In genomic region chr12:12449533-12450025, GRCh38 we compare ENCODE assay signal across 12 cellular contexts.
DNase-seq lines count a peak whose midpoint lies in the region; ATAC-seq and TF ChIP-seq lines count a peak whose summit lies in the region.
"Had no signal": no experiment of that assay in that cellular context is flagged by ENCODE, and none has a peak within 500 bp of the region (broad histone marks: within the 10 kb centered on the region; RNA-seq: fewer than 3 reads in every experiment).

No MANE protein-coding gene starts in this region.

- 40 to 42% methylated on average over 13 of the region's 13 CpGs for WGBS in body of pancreas, 2 donors

- H3K36me3 ChIP-seq in Caco-2 (ENCODE audit: control insufficient read depth, insufficient read depth, low read length) (no peaks in the 10 kb centered on the region), body of pancreas (replicated peaks in 1 of 2; ENCODE audit: insufficient read depth in 1 of 2, low read depth in 2 of 2) (no peaks in the 10 kb centered on the region), mucosa of descending colon (ENCODE audit: low read depth) (no peaks in the 10 kb centered on the region), BE2C (no peaks in the 10 kb centered on the region)

- ATAC-seq in body of pancreas: peak; percentile 96
- ATAC-seq in mucosa of descending colon: peak; percentile 6
- ATAC-seq in HG02642 (IDR thresholded peaks at IDR 0.05; ENCODE audit: poor library complexity, unreplicated experiment): no peak
- no peak for ATAC-seq in GM21528 (IDR thresholded peaks at IDR 0.05; ENCODE audit: low FRiP score, unreplicated experiment)
- ATAC-seq in GM18505 (IDR thresholded peaks at IDR 0.05; ENCODE audit: unreplicated experiment): no peak

- no peaks in the 10 kb centered on the region for H3K9me3 ChIP-seq in Caco-2
- H3K9me3 ChIP-seq in body of pancreas: no peaks in the 10 kb centered on the region
- no peaks in the 10 kb centered on the region for H3K9me3 ChIP-seq in mucosa of descending colon
- H3K9me3 ChIP-seq in BE2C: no peaks in the 10 kb centered on the region

- no peaks in the 10 kb centered on the region for H3K27me3 Mint-ChIP-seq in Caco-2 (ENCODE audit: insufficient read depth, unreplicated experiment)
- H3K27me3 Mint-ChIP-seq: activated T-cell treated with anti-CD3 and anti-CD28 coated beads, Interleukin-2, amount 50 U/mL, for 24 hours; CD8-positive, alpha-beta memory T cell; central memory CD8-positive, alpha-beta T cell had no signal

- CTCF ChIA-PET in Caco-2 (lab: Charles Lee): no interaction called here

- no peak for TF ChIP-seq CTCF in Caco-2 (IDR thresholded peaks at IDR 0.05; ENCODE audit: insufficient read depth in 1 of 2, low read depth in 1 of 2, low read length in 1 of 2, severe bottlenecking in 1 of 2, unreplicated experiment in 1 of 2)
- no peak for TF ChIP-seq CTCF in body of pancreas (IDR thresholded peaks at IDR 0.05)
- TF ChIP-seq CTCF in mucosa of descending colon (IDR thresholded peaks at IDR 0.05): no peak
- TF ChIP-seq CTCF in BE2C (IDR thresholded peaks at IDR 0.05; ENCODE audit: low read depth, low read length): no peak

- H3K9me3 Mint-ChIP-seq in Caco-2 (ENCODE audit: unreplicated experiment): no peaks in the 10 kb centered on the region
- H3K9me3 Mint-ChIP-seq: activated T-cell treated with anti-CD3 and anti-CD28 coated beads, Interleukin-2, amount 50 U/mL, for 24 hours; CD8-positive, alpha-beta memory T cell; central memory CD8-positive, alpha-beta T cell had no signal

- peak overlapping the region; percentile 34 for H3K27ac Mint-ChIP-seq in Caco-2 (ENCODE audit: unreplicated experiment)
- H3K27ac Mint-ChIP-seq: activated T-cell treated with anti-CD3 and anti-CD28 coated beads, Interleukin-2, amount 50 U/mL, for 24 hours had no signal

- H3K27me3 ChIP-seq in Caco-2 (replicated peaks; ENCODE audit: control insufficient read depth, insufficient read depth, low read length) (no peaks in the 10 kb centered on the region), body of pancreas (no peaks in the 10 kb centered on the region), BE2C (no peaks in the 10 kb centered on the region)

- BruUV-seq in Caco-2 (replicated peaks; lab: Mats Ljungman, UMichigan): no TSS peak

- no peak overlapping the region for H3K4me3 Mint-ChIP-seq in Caco-2 (ENCODE audit: unreplicated experiment)
- H3K4me3 Mint-ChIP-seq: activated T-cell treated with anti-CD3 and anti-CD28 coated beads, Interleukin-2, amount 50 U/mL, for 24 hours; CD8-positive, alpha-beta memory T cell; central memory CD8-positive, alpha-beta T cell had no signal

- DNase-seq in Caco-2 (peak; percentile 67 to 69), NCI-H146 (lab: John Stamatoyannopoulos, UW) (peak; percentile 95), body of pancreas (peak; percentile 63 to 87 (median 78)), mucosa of descending colon (no peak), BE2C (no peak)
- DNase-seq: activated T-cell treated with anti-CD3 and anti-CD28 coated beads, Interleukin-2, amount 50 U/mL, for 24 hours; CD8-positive, alpha-beta memory T cell; T1000 had no signal

- H3K27ac ChIP-seq in body of pancreas: peak overlapping the region; percentile 55 to 83 (median 78)

- intact Hi-C loops in Caco-2 (cut with micrococcal nuclease; ENCODE audit: unreplicated experiment): loop anchor here (2.0 to 5.0 kb wide), 2 partner anchors 73 to 113 kb away; partner anchors contain the start of gene DUSP16
- intact Hi-C loops in body of pancreas (cut with DNase I): no loop called here
- intact Hi-C loops in mucosa of descending colon (cut with DNase I, micrococcal nuclease): no loop called here

- peak in 1 of 3 donors; percentile 19 for TF ChIP-seq POLR2A in body of pancreas (IDR thresholded peaks at IDR 0.05)
- TF ChIP-seq POLR2A in GM18505 (IDR thresholded peaks at IDR 0.05; ENCODE audit: borderline replicate concordance, extremely low read depth, insufficient read depth, insufficient read length): no peak

- no peak overlapping the region for H3K4me3 ChIP-seq in Caco-2 (ENCODE audit: low read depth, low read length)
- H3K4me3 ChIP-seq in body of pancreas: no peak overlapping the region
- H3K4me3 ChIP-seq in mucosa of descending colon: no peak overlapping the region
- H3K4me3 ChIP-seq in BE2C (ENCODE audit: low read depth, low read length): no peak overlapping the region

- H3K36me3 Mint-ChIP-seq in Caco-2 (ENCODE audit: insufficient read depth, unreplicated experiment): peaks cover 8% of the 10 kb centered on the region

- peaks cover 25% of the 10 kb centered on the region for H3K4me1 ChIP-seq in Caco-2
- H3K4me1 ChIP-seq in body of pancreas: peaks cover 20% of the 10 kb centered on the region
- H3K4me1 ChIP-seq in mucosa of descending colon (ENCODE audit: low read depth): peaks cover 16% of the 10 kb centered on the region
- H3K4me1 ChIP-seq in BE2C: peaks cover 3% of the 10 kb centered on the region; the same call in 1 of the 2 replicates

- peaks cover 26% of the 10 kb centered on the region for H3K4me1 Mint-ChIP-seq in Caco-2 (ENCODE audit: low read depth, unreplicated experiment)

- POLR2A ChIA-PET in Caco-2 (lab: Charles Lee): interaction anchor here (1.2 kb wide), 1 partner anchor 46 kb away, joined by 3 read pairs; no protein-coding TSS in a partner anchor

Comparison
In these comparisons a context has a peak if more than half of its experiments do, and no peak if none do; other contexts are left out.
1. DNase-seq: peak in Caco-2 (2 of 2), NCI-H146 (single experiment) and body of pancreas (4 of 4); none in mucosa of descending colon (0 of 3) and BE2C (single experiment).
2. ATAC-seq: peak in body of pancreas (single experiment) and mucosa of descending colon (single experiment); none in HG02642 (single experiment), GM21528 (single experiment) and GM18505 (single experiment).